29 cellular contexts compared by ENCODE assay signal in the genomic region with DNA sequence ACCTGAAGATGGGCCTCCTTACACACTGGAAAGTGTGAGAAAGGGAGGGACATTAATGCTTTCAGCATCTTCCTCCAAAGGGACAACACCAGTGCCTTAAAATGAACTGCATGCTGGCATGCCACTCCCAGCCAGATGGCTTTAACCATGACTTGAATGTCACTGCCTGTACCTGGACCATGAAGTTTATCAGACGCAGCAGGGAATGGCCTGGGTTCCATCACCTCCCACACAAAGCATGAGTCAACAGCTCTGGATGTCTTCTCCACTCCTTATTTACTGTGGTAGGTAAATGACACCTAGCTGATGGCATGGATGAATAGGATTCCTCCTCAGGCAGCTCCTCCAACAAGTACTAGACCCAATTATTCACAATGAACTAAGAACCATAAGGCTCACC.
"Had no signal": no experiment of that assay in that cellular context is flagged by ENCODE, and none has a peak within 500 bp of the region (broad histone marks: within the 10 kb centered on the region; RNA-seq: fewer than 3 reads in every experiment).

No MANE protein-coding gene starts in this region.

- ATAC-seq: esophagus mucosa, foreskin keratinocyte, gastrocnemius medialis, gastroesophageal sphincter, heart left ventricle, heart right ventricle had no signal

- H3K4me3 Mint-ChIP-seq: dendritic cell treated with granulocyte-macrophage colony-stimulating factor and Interleukin-4, amounts not matched to agents 40 ng/mL and 50 ng/mL, for 4 days; endodermal cell had no signal

- H3K36me3 ChIP-seq: colonic mucosa, esophagus muscularis mucosa, esophagus squamous epithelium, gastrocnemius medialis, gastroesophageal sphincter, heart left ventricle, heart right ventricle had no signal

- DNase-seq: colonic mucosa; cortex of kidney; dermis blood vessel endothelial cell; dorsolateral prefrontal cortex; effector CD4-positive, alpha-beta T cell; effector CD8-positive, alpha-beta T cell; effector memory CD4-positive, alpha-beta T cell; endodermal cell; erythroblast; esophagus squamous epithelium; foreskin fibroblast; foreskin keratinocyte; foreskin melanocyte; gastrocnemius medialis; glutamatergic neuron; head of caudate nucleus; heart left ventricle; heart right ventricle; hippocampal formation had no signal

- H3K4me3 ChIP-seq: colonic mucosa, coronary artery, dorsolateral prefrontal cortex, esophagus muscularis mucosa, esophagus squamous epithelium, gastrocnemius medialis, gastroesophageal sphincter, heart left ventricle, heart right ventricle, hepatocyte had no signal

- H3K9me3 ChIP-seq: colonic mucosa, esophagus muscularis mucosa, gastrocnemius medialis, gastroesophageal sphincter had no signal

- H3K4me2 ChIP-seq: hepatocyte had no signal

- H3K79me2 ChIP-seq: hepatocyte had no signal

- H3K27me3 Mint-ChIP-seq: dendritic cell treated with granulocyte-macrophage colony-stimulating factor and Interleukin-4, amounts not matched to agents 40 ng/mL and 50 ng/mL, for 4 days had no signal

- H3K27ac Mint-ChIP-seq: dendritic cell treated with granulocyte-macrophage colony-stimulating factor and Interleukin-4, amounts not matched to agents 40 ng/mL and 50 ng/mL, for 4 days; endodermal cell had no signal

- H3K4me1 ChIP-seq: colonic mucosa, esophagus muscularis mucosa, esophagus squamous epithelium, foreskin keratinocyte, gastrocnemius medialis, gastroesophageal sphincter, heart left ventricle, heart right ventricle had no signal

- H2AFZ ChIP-seq: hepatocyte had no signal

- H3K27ac ChIP-seq: colonic mucosa, coronary artery, dorsolateral prefrontal cortex, epithelial cell of prostate, esophagus muscularis mucosa, esophagus squamous epithelium, foreskin keratinocyte, gastrocnemius medialis, gastroesophageal sphincter, heart left ventricle, heart right ventricle, hepatocyte had no signal

- FAIRE-seq: endometrium, endothelial cell of umbilical vein, frontal cortex had no signal

- H3K27me3 ChIP-seq: colonic mucosa, esophagus muscularis mucosa, esophagus squamous epithelium, foreskin keratinocyte, gastrocnemius medialis, gastroesophageal sphincter, heart left ventricle, heart right ventricle, hepatocyte had no signal
